Comparison of ENCODE assay signal across 1 cellular context in genomic region chr15:48925714-48926223, GRCh38.
A peak's percentile ranks its signal among the peaks of the same experiment; 100 is the strongest.
TF ChIP-seq lines count a peak whose summit lies in the region.

No MANE protein-coding gene starts in this region.

TF ChIP-seq in K562, 482 proteins besides CTCF, POLR2A, EP300 and RAD21 (continued from another document):
- TF ChIP-seq U2AF1 (optimal IDR thresholded peaks at IDR 0.05; ENCODE audit: low read depth, low read length) = no peak
- TF ChIP-seq CREM (IDR thresholded peaks at IDR 0.05; ENCODE audit: low read depth) = peak; percentile 84
- TF ChIP-seq MECOM (CRISPR knock-in tag; IDR thresholded peaks at IDR 0.05) = peak; percentile 50; the same call in 1 of the 2 replicates
- TF ChIP-seq SOX6 (IDR thresholded peaks at IDR 0.05) = peak; percentile 66
- no peak for TF ChIP-seq SIRT6 (IDR thresholded peaks at IDR 0.05; ENCODE audit: low read depth, low read length)
- TF ChIP-seq NCOA1 (IDR thresholded peaks at IDR 0.05; ENCODE audit: low read depth) = peak; percentile 88
- TF ChIP-seq ZBTB40 (IDR thresholded peaks at IDR 0.05) = peak; percentile 26; the same call in 1 of the 2 replicates
- no peak for TF ChIP-seq ZBTB40 (CRISPR knock-in tag; IDR thresholded peaks at IDR 0.05)
- TF ChIP-seq GABPA (tag; conservative IDR thresholded peaks at IDR 0.05; ENCODE audit: low read depth) = peak; percentile 42; the same call in 1 of the 2 replicates
- TF ChIP-seq CEBPG (CRISPR knock-in tag; IDR thresholded peaks at IDR 0.05) = peak; percentile 74
- TF ChIP-seq CEBPG (tag; conservative IDR thresholded peaks at IDR 0.05 in 1 of 2, IDR thresholded peaks at IDR 0.05 in 1 of 2) = peak in 1 of 2 experiments; percentile 90; a peak in 2 of 4 replicates
- no peak for TF ChIP-seq ZFX (CRISPR knock-in tag; IDR thresholded peaks at IDR 0.05)
- TF ChIP-seq SAP30 (IDR thresholded peaks at IDR 0.05; ENCODE audit: borderline replicate concordance, insufficient read depth, low read depth, low read length, poor library complexity, severe bottlenecking) = no peak
- no peak for TF ChIP-seq BMI1 (IDR thresholded peaks at IDR 0.05; ENCODE audit: low read length)
- no peak for TF ChIP-seq ATF1 (CRISPR knock-in tag; IDR thresholded peaks at IDR 0.05)
- peak; percentile 78 for TF ChIP-seq ATF1 (tag; IDR thresholded peaks at IDR 0.05)
- TF ChIP-seq NFATC3 (IDR thresholded peaks at IDR 0.05) = peak; percentile 97
- TF ChIP-seq CBX3 (IDR thresholded peaks at IDR 0.05; ENCODE audit: borderline replicate concordance in 1 of 2, low read length in 2 of 2) = no peak
- no peak for TF ChIP-seq HNRNPH1 (optimal IDR thresholded peaks at IDR 0.05; ENCODE audit: low read depth, low read length)
- TF ChIP-seq FOSL1 (tag; conservative IDR thresholded peaks at IDR 0.05) = peak; percentile 100
- peak in 1 of 2 experiments; percentile 41; a peak in 2 of 4 replicates for TF ChIP-seq KDM1A (IDR thresholded peaks at IDR 0.05)
- no peak for TF ChIP-seq ARID3B (CRISPR knock-in tag; IDR thresholded peaks at IDR 0.05; ENCODE audit: borderline replicate concordance)
- peak; percentile 88 for TF ChIP-seq EHMT2 (IDR thresholded peaks at IDR 0.05)
- no peak for TF ChIP-seq TCF7 (IDR thresholded peaks at IDR 0.05; ENCODE audit: borderline replicate concordance)
- no peak for TF ChIP-seq ZNF764 (CRISPR knock-in tag; IDR thresholded peaks at IDR 0.05; ENCODE audit: low read depth)
- TF ChIP-seq ZBTB34 (CRISPR knock-in tag; IDR thresholded peaks at IDR 0.05) = no peak
- TF ChIP-seq SMARCA4 (IDR thresholded peaks at IDR 0.05) = peak; percentile 91
- no peak for TF ChIP-seq PTRF (tag; IDR thresholded peaks at IDR 0.05)
- TF ChIP-seq RBBP5 (IDR thresholded peaks at IDR 0.05; ENCODE audit: borderline replicate concordance, insufficient read depth, low read length, poor library complexity, severe bottlenecking) = no peak
- TF ChIP-seq E2F8 (IDR thresholded peaks at IDR 0.05; ENCODE audit: low read depth, partially characterized antibody) = no peak
- no peak for TF ChIP-seq HMBOX1 (IDR thresholded peaks at IDR 0.05)
- no peak for TF ChIP-seq SP2 (IDR thresholded peaks at IDR 0.05; ENCODE audit: extremely low read depth, low read depth, low read length, poor library complexity, severe bottlenecking)
- 0 out of 4 replicates have a peak, but pooled peaks of 1 of the 2 experiments have one; percentile 30 for TF ChIP-seq MCM7 (IDR thresholded peaks at IDR 0.05)
- TF ChIP-seq MTA1 (IDR thresholded peaks at IDR 0.05; ENCODE audit: borderline replicate concordance) = peak; percentile 68; the same call in 1 of the 2 replicates
- TF ChIP-seq SIN3B (IDR thresholded peaks at IDR 0.05; ENCODE audit: low read depth) = no peak
- 0 out of 4 replicates have a peak, but pooled peaks of 1 of the 2 experiments have one; percentile 18 for TF ChIP-seq MAZ (CRISPR knock-in tag; conservative IDR thresholded peaks at IDR 0.05 in 1 of 2, IDR thresholded peaks at IDR 0.05 in 1 of 2)
- TF ChIP-seq DPF2 (IDR thresholded peaks at IDR 0.05) = peak; percentile 77
- TF ChIP-seq RREB1 (CRISPR knock-in tag; IDR thresholded peaks at IDR 0.05) = 0 out of 2 replicates have a peak, but pooled peaks have one; percentile 25
- TF ChIP-seq ZNF175 (CRISPR knock-in tag; IDR thresholded peaks at IDR 0.05; ENCODE audit: low read depth) = peak; percentile 92
- TF ChIP-seq ZNF431 (CRISPR knock-in tag; IDR thresholded peaks at IDR 0.05) = no peak
- TF ChIP-seq SAFB (IDR thresholded peaks at IDR 0.05; ENCODE audit: borderline replicate concordance, low read depth, low read length) = no peak
